ENCODE assay signal across 8 cellular contexts in genomic region chr12:92574046-92574783, GRCh38.
DNase-seq lines count a peak whose midpoint lies in the region; ATAC-seq and TF ChIP-seq lines count a peak whose summit lies in the region.

No MANE protein-coding gene starts in this region.

- ATAC-seq in natural killer cell (peak in 2 of 3 donors; percentile 42 to 48), HG03175 (IDR thresholded peaks at IDR 0.05; ENCODE audit: unreplicated experiment) (no peak), GM21526 (IDR thresholded peaks at IDR 0.05; ENCODE audit: low FRiP score, unreplicated experiment) (no peak)

- TF ChIP-seq CTCF in DOHH2 (IDR thresholded peaks at IDR 0.05; ENCODE audit: low read depth, low read length, poor library complexity, severe bottlenecking) (peak; percentile 44), LNCAP (IDR thresholded peaks at IDR 0.05) (peak; percentile 36; the same call in 1 of the 2 replicates), adrenal gland (IDR thresholded peaks at IDR 0.05) (peak in 4 of 6 experiments; percentile 20 to 45 (median 32)), natural killer cell (IDR thresholded peaks at IDR 0.05) (no peak), spleen (IDR thresholded peaks at IDR 0.05 in 8 of 11, conservative IDR thresholded peaks at IDR 0.05 in 3 of 11) (peak in 2 of 11 experiments; percentile 8 to 20)

- peaks cover 21% of the 10 kb centered on the region for H3K4me1 ChIP-seq in DOHH2 (ENCODE audit: control insufficient read depth, low read length)
- H3K4me1 ChIP-seq in adrenal gland (replicated peaks in 1 of 2) = peaks cover 0 to 23% of the 10 kb centered on the region in 2 donors
- peaks cover 4 to 32% (median 23%) of the 10 kb centered on the region in 6 donors for H3K4me1 ChIP-seq in spleen

- DNase-seq in adrenal gland = peak in 2 of 7 donors; percentile 15 to 40
- no peak for DNase-seq in natural killer cell
- DNase-seq in amniotic stem cell (lab: John Stamatoyannopoulos, UW) = no peak
- DNase-seq in spleen = no peak

- H3K27ac ChIP-seq in DOHH2 (ENCODE audit: low read depth, low read length) (no peak overlapping the region), adrenal gland (peak overlapping the region in 1 of 5 donors; percentile 10), spleen (peak overlapping the region in 3 of 8 donors; percentile 8 to 36 (median 16))

- no peaks in the 10 kb centered on the region for H3K36me3 Mint-ChIP-seq in natural killer cell

- H3K27me3 Mint-ChIP-seq in natural killer cell (ENCODE audit: low read depth in 2 of 2) = no peaks in the 10 kb centered on the region

- no peak overlapping the region for H3K4me3 Mint-ChIP-seq in natural killer cell

- H3K9me3 ChIP-seq in DOHH2 (ENCODE audit: control insufficient read depth, insufficient read depth, low read length) (no peaks in the 10 kb centered on the region), adrenal gland (replicated peaks in 1 of 3) (no peaks in the 10 kb centered on the region), spleen (no peaks in the 10 kb centered on the region)

- no peaks in the 10 kb centered on the region for H3K79me2 ChIP-seq in DOHH2 (ENCODE audit: control insufficient read depth, low read length)

- peak overlapping the region in 1 of 2 donors; percentile 53 for H3K27ac Mint-ChIP-seq in natural killer cell

- 78 to 82% (median 80%) methylated on average over 7 to 8 of the region's 8 CpGs for WGBS in adrenal gland, 4 donors
- WGBS in spleen, 5 donors = 79 to 94% (median 87%) methylated on average over 8 of the region's 8 CpGs

- intact Hi-C loops in adrenal gland (cut with DNase I) (loop anchor here in 1 of 2 donors (5.0 kb wide), 1 partner anchor 427 kb away; the partner anchor contains the start of gene BTG1), natural killer cell (cut with micrococcal nuclease) (loop anchor here (1.0 to 10.0 kb wide), 6 partner anchors 37 to 997 kb away; no protein-coding TSS in a partner anchor), spleen (cut with DNase I; ENCODE audit: low total_unique reads) (loop anchor here (5.0 to 10.0 kb wide), 3 partner anchors 427 to 999 kb away; partner anchors contain the start of gene BTG1)

- no peaks in the 10 kb centered on the region for H3K4me1 Mint-ChIP-seq in natural killer cell

- H3K9me3 Mint-ChIP-seq in natural killer cell = no peaks in the 10 kb centered on the region

- H3F3A ChIP-seq in DOHH2 (ENCODE audit: control insufficient read depth, insufficient read depth) = no peaks in the 10 kb centered on the region

- H3K9me2 ChIP-seq in DOHH2 (replicated peaks; ENCODE audit: control insufficient read depth, low read length) = no peaks in the 10 kb centered on the region

- H3K36me3 ChIP-seq in DOHH2 (ENCODE audit: control insufficient read depth, low read length) (no peaks in the 10 kb centered on the region), adrenal gland (replicated peaks in 1 of 2) (no peaks in the 10 kb centered on the region), spleen (no peaks in the 10 kb centered on the region)

- H3K4me2 ChIP-seq in DOHH2 (ENCODE audit: low read length) = no peak overlapping the region

- H3K27me3 ChIP-seq in DOHH2 (ENCODE audit: control insufficient read depth, low read length) (no peaks in the 10 kb centered on the region), adrenal gland (no peaks in the 10 kb centered on the region), spleen (replicated peaks in 1 of 7) (no peaks in the 10 kb centered on the region)

- H3K4me3 ChIP-seq in DOHH2 (ENCODE audit: low read length) (no peak overlapping the region), adrenal gland (no peak overlapping the region), spleen (no peak overlapping the region)

- TF ChIP-seq POLR2A in adrenal gland (IDR thresholded peaks at IDR 0.05) (no peak), spleen (IDR thresholded peaks at IDR 0.05) (no peak)

- H4K20me1 ChIP-seq in DOHH2 (ENCODE audit: control insufficient read depth, insufficient read depth, low read depth, low read length) = no peaks in the 10 kb centered on the region

Comparison
In these comparisons a context has a peak if more than half of its experiments do, and no peak if none do; other contexts are left out.
1. ATAC-seq: peak in natural killer cell (2 of 3); none in HG03175 (single experiment) and GM21526 (single experiment).